In genomic region chr22:36387914-36388864, GRCh38 we compare ENCODE assay signal across 1 cellular context.
A peak's percentile ranks its signal among the peaks of the same experiment; 100 is the strongest.
TF ChIP-seq lines count a peak whose summit lies in the region.

Gene MYH9 (minus strand): TSS chr22:36387967. CDS start chr22:36349236, 38,731 bp downstream.

TF ChIP-seq in HepG2, 621 proteins besides CTCF, POLR2A, EP300 and RAD21 (continued from another document and continues in another):
- TF ChIP-seq ZXDC (CRISPR knock-in tag; IDR thresholded peaks at IDR 0.05), result no peak
- TF ChIP-seq, protein P1, sequence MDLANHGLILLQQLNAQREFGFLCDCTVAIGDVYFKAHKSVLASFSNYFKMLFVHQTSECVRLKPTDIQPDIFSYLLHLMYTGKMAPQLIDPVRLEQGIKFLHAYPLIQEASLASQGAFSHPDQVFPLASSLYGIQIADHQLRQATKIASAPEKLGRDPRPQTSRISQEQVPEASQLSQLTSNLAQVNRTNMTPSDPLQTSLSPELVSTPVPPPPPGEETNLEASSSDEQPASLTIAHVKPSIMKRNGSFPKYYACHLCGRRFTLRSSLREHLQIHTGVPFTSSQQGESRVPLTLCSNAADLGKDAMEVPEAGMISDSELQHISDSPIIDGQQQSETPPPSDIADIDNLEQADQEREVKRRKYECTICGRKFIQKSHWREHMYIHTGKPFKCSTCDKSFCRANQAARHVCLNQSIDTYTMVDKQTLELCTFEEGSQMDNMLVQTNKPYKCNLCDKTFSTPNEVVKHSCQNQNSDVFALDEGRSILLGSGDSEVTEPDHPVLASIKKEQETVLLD (CRISPR knock-in tag; IDR thresholded peaks at IDR 0.05; ENCODE audit: low read depth), result no peak; the same call in 1 of the 2 replicates
- no peak for TF ChIP-seq ARHGAP35 (CRISPR knock-in tag; IDR thresholded peaks at IDR 0.05; ENCODE audit: borderline replicate concordance)
- peak; percentile 24 for TF ChIP-seq UBTF (CRISPR knock-in tag; IDR thresholded peaks at IDR 0.05)
- peak; percentile 70 for TF ChIP-seq ZNF18 (CRISPR knock-in tag; IDR thresholded peaks at IDR 0.05; ENCODE audit: insufficient replicate concordance)
- TF ChIP-seq, protein P2, sequence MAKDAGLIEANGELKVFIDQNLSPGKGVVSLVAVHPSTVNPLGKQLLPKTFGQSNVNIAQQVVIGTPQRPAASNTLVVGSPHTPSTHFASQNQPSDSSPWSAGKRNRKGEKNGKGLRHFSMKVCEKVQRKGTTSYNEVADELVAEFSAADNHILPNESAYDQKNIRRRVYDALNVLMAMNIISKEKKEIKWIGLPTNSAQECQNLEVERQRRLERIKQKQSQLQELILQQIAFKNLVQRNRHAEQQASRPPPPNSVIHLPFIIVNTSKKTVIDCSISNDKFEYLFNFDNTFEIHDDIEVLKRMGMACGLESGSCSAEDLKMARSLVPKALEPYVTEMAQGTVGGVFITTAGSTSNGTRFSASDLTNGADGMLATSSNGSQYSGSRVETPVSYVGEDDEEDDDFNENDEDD (CRISPR knock-in tag; IDR thresholded peaks at IDR 0.05; ENCODE audit: borderline replicate concordance), result 0 out of 2 replicates have a peak, but pooled peaks have one; percentile 69
- TF ChIP-seq TBX2 (CRISPR knock-in tag; IDR thresholded peaks at IDR 0.05; ENCODE audit: borderline replicate concordance), result peak; percentile 55
- peak; percentile 64 for TF ChIP-seq GABPA (IDR thresholded peaks at IDR 0.05; ENCODE audit: low read depth, low read length)
- peak; percentile 85 for TF ChIP-seq GABPA (CRISPR knock-in tag; IDR thresholded peaks at IDR 0.05; ENCODE audit: low read depth)
- TF ChIP-seq PAXIP1 (CRISPR knock-in tag; conservative IDR thresholded peaks at IDR 0.05), result peak; percentile 32; the same call in 1 of the 2 replicates
- TF ChIP-seq IRF9 (CRISPR knock-in tag; IDR thresholded peaks at IDR 0.05; ENCODE audit: borderline replicate concordance), result no peak
- TF ChIP-seq, protein P3, sequence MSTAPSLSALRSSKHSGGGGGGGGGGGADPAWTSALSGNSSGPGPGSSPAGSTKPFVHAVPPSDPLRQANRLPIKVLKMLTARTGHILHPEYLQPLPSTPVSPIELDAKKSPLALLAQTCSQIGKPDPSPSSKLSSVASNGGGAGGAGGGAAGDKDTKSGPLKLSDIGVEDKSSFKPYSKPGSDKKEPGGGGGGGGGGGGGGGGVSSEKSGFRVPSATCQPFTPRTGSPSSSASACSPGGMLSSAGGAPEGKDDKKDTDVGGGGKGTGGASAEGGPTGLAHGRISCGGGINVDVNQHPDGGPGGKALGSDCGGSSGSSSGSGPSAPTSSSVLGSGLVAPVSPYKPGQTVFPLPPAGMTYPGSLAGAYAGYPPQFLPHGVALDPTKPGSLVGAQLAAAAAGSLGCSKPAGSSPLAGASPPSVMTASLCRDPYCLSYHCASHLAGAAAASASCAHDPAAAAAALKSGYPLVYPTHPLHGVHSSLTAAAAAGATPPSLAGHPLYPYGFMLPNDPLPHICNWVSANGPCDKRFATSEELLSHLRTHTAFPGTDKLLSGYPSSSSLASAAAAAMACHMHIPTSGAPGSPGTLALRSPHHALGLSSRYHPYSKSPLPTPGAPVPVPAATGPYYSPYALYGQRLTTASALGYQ (CRISPR knock-in tag; IDR thresholded peaks at IDR 0.05), result peak; percentile 6; the same call in 1 of the 2 replicates
- peak; percentile 25 for TF ChIP-seq XRCC5 (optimal IDR thresholded peaks at IDR 0.05; ENCODE audit: low read length)
- TF ChIP-seq XBP1 (CRISPR knock-in tag; IDR thresholded peaks at IDR 0.05), result no peak
- TF ChIP-seq ZNF772 (CRISPR knock-in tag; IDR thresholded peaks at IDR 0.05), result peak; percentile 20; the same call in 1 of the 2 replicates
- peak; percentile 66; the same call in 1 of the 2 replicates for TF ChIP-seq TFAP4 (IDR thresholded peaks at IDR 0.05; ENCODE audit: borderline replicate concordance, low read depth)
- TF ChIP-seq PHF8 (CRISPR knock-in tag; IDR thresholded peaks at IDR 0.05), result peak; percentile 69; the same call in 1 of the 2 replicates
- no peak for TF ChIP-seq ZNF367 (CRISPR knock-in tag; IDR thresholded peaks at IDR 0.05; ENCODE audit: borderline replicate concordance)
- no peak for TF ChIP-seq ZNF589 (CRISPR knock-in tag; conservative IDR thresholded peaks at IDR 0.05)
- TF ChIP-seq SIX4 (CRISPR knock-in tag; IDR thresholded peaks at IDR 0.05), result no peak
- no peak for TF ChIP-seq CCAR2 (optimal IDR thresholded peaks at IDR 0.05; ENCODE audit: low read depth, low read length)
- TF ChIP-seq, protein P4, sequence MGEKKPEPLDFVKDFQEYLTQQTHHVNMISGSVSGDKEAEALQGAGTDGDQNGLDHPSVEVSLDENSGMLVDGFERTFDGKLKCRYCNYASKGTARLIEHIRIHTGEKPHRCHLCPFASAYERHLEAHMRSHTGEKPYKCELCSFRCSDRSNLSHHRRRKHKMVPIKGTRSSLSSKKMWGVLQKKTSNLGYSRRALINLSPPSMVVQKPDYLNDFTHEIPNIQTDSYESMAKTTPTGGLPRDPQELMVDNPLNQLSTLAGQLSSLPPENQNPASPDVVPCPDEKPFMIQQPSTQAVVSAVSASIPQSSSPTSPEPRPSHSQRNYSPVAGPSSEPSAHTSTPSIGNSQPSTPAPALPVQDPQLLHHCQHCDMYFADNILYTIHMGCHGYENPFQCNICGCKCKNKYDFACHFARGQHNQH (CRISPR knock-in tag; IDR thresholded peaks at IDR 0.05), result peak; percentile 62; the same call in 1 of the 2 replicates
- TF ChIP-seq, protein P5, sequence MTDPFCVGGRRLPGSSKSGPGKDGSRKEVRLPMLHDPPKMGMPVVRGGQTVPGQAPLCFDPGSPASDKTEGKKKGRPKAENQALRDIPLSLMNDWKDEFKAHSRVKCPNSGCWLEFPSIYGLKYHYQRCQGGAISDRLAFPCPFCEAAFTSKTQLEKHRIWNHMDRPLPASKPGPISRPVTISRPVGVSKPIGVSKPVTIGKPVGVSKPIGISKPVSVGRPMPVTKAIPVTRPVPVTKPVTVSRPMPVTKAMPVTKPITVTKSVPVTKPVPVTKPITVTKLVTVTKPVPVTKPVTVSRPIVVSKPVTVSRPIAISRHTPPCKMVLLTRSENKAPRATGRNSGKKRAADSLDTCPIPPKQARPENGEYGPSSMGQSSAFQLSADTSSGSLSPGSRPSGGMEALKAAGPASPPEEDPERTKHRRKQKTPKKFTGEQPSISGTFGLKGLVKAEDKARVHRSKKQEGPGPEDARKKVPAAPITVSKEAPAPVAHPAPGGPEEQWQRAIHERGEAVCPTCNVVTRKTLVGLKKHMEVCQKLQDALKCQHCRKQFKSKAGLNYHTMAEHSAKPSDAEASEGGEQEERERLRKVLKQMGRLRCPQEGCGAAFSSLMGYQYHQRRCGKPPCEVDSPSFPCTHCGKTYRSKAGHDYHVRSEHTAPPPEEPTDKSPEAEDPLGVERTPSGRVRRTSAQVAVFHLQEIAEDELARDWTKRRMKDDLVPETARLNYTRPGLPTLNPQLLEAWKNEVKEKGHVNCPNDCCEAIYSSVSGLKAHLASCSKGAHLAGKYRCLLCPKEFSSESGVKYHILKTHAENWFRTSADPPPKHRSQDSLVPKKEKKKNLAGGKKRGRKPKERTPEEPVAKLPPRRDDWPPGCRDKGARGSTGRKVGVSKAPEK (CRISPR knock-in tag; IDR thresholded peaks at IDR 0.05; ENCODE audit: borderline replicate concordance), result no peak
- no peak for TF ChIP-seq ZNF552 (CRISPR knock-in tag; IDR thresholded peaks at IDR 0.05; ENCODE audit: borderline replicate concordance)
- TF ChIP-seq YY1 (IDR thresholded peaks at IDR 0.05; ENCODE audit: insufficient read depth, insufficient replicate concordance, low read depth, low read length), result peak; percentile 49
- no peak for TF ChIP-seq ZNF468 (CRISPR knock-in tag; IDR thresholded peaks at IDR 0.05)
- no peak for TF ChIP-seq ZNF292 (CRISPR knock-in tag; IDR thresholded peaks at IDR 0.05; ENCODE audit: borderline replicate concordance, low read depth)
- TF ChIP-seq, protein P6, sequence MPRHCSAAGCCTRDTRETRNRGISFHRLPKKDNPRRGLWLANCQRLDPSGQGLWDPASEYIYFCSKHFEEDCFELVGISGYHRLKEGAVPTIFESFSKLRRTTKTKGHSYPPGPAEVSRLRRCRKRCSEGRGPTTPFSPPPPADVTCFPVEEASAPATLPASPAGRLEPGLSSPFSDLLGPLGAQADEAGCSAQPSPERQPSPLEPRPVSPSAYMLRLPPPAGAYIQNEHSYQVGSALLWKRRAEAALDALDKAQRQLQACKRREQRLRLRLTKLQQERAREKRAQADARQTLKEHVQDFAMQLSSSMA (CRISPR knock-in tag; IDR thresholded peaks at IDR 0.05), result no peak; the same call in 1 of the 2 replicates
- TF ChIP-seq RFX5 (IDR thresholded peaks at IDR 0.05; ENCODE audit: low read depth, low read length), result no peak
- TF ChIP-seq, protein P7, sequence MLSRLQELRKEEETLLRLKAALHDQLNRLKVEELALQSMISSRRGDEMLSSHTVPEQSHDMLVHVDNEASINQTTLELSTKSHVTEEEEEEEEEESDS (CRISPR knock-in tag; IDR thresholded peaks at IDR 0.05; ENCODE audit: borderline replicate concordance), result no peak
- no peak for TF ChIP-seq ZNF749 (CRISPR knock-in tag; IDR thresholded peaks at IDR 0.05; ENCODE audit: borderline replicate concordance)
- peak; percentile 98 for TF ChIP-seq SP2 (CRISPR knock-in tag; IDR thresholded peaks at IDR 0.05)
